In genomic region chr19:38496603-38497487, GRCh38 we compare ENCODE assay signal across 15 cellular contexts.
A peak's percentile ranks its signal among the peaks of the same experiment; 100 is the strongest.
DNase-seq lines count a peak whose midpoint lies in the region; ATAC-seq and TF ChIP-seq lines count a peak whose summit lies in the region.
"Had no signal": no experiment of that assay in that cellular context is flagged by ENCODE, and none has a peak within 500 bp of the region (broad histone marks: within the 10 kb centered on the region; RNA-seq: fewer than 3 reads in every experiment).

No MANE protein-coding gene starts in this region.

- no peaks in the 10 kb centered on the region for H3K36me3 Mint-ChIP-seq in central memory CD8-positive, alpha-beta T cell (ENCODE audit: insufficient read depth)
- H3K36me3 Mint-ChIP-seq: IgD-negative memory B cell had no signal

- H3K9me3 Mint-ChIP-seq in central memory CD8-positive, alpha-beta T cell = no peaks in the 10 kb centered on the region

- peaks cover 37% of the 10 kb centered on the region for H3K27me3 ChIP-seq in left ventricle myocardium inferior (ENCODE audit: low read depth)
- H3K27me3 ChIP-seq in MG63 = peaks cover 17% of the 10 kb centered on the region; the same call in 1 of the 2 replicates
- no peaks in the 10 kb centered on the region for H3K27me3 ChIP-seq in testis
- H3K27me3 ChIP-seq: SJCRH30 had no signal

- no peaks in the 10 kb centered on the region for H3K4me1 ChIP-seq in left ventricle myocardium inferior
- peaks cover 16% of the 10 kb centered on the region for H3K4me1 ChIP-seq in testis
- H3K4me1 ChIP-seq: Caco-2, SJCRH30 had no signal

- WGBS in testis, 2 donors = 21 to 32% methylated on average over 14 to 30 of the region's 30 CpGs

- TF ChIP-seq POLR2A in testis (IDR thresholded peaks at IDR 0.05) = no peak

- peaks cover 10% of the 10 kb centered on the region for H3K27me3 Mint-ChIP-seq in central memory CD8-positive, alpha-beta T cell

- peak overlapping the region; percentile 30 for H3K27ac Mint-ChIP-seq in central memory CD8-positive, alpha-beta T cell (ENCODE audit: low read depth)

- no peak overlapping the region for H3K4me3 Mint-ChIP-seq in central memory CD8-positive, alpha-beta T cell

- TF ChIP-seq CTCF in left ventricle myocardium inferior (IDR thresholded peaks at IDR 0.05; ENCODE audit: borderline replicate concordance) = no peak
- TF ChIP-seq CTCF in testis (IDR thresholded peaks at IDR 0.05) = no peak

- DNase-seq in left cardiac atrium (no peak), left ventricle myocardium inferior (no peak), MG63 (peak; percentile 63), testis (peak; percentile 88)
- DNase-seq in central memory CD8-positive, alpha-beta T cell (ENCODE audit: low spot score in 2 of 2) = no peak
- DNase-seq in activated CD4-positive, CD25-positive, alpha-beta regulatory T cell treated with anti-CD3 and anti-CD28 coated beads, Interleukin-2, amount 50 U/mL, for 72 hours = no peak
- DNase-seq: Caco-2, DMS53, NCI-H1417, NCI-H187 treated with DMSO at 0.1 percent for 48 hours, NCI-H526 treated with DMSO at 0.1 percent for 48 hours, SJCRH30 had no signal

- intact Hi-C loops in left cardiac atrium (cut with DNase I) = no loop called here
- intact Hi-C loops in left ventricle myocardium inferior (cut with micrococcal nuclease) = no loop called here
- intact Hi-C loops in testis (cut with DNase I; ENCODE audit: low total_unique reads) = no loop called here

- H3K36me3 ChIP-seq in left ventricle myocardium inferior (no peaks in the 10 kb centered on the region), MG63 (no peaks in the 10 kb centered on the region), testis (ENCODE audit: low read depth, missing control alignments) (no peaks in the 10 kb centered on the region)

- H3K4me3 ChIP-seq in left ventricle myocardium inferior (no peak overlapping the region), MG63 (peak overlapping the region; percentile 28), testis (peak overlapping the region; percentile 14 to 24)
- H3K4me3 ChIP-seq: SJCRH30 had no signal

- peak; percentile 58 to 70 for ATAC-seq in left cardiac atrium
- no peak for ATAC-seq in central memory CD8-positive, alpha-beta T cell (replicated peaks; ENCODE audit: extremely low read depth, poor library complexity, severe bottlenecking)
- ATAC-seq in HG03045 (IDR thresholded peaks at IDR 0.05; ENCODE audit: unreplicated experiment) = no peak

- H3K27ac ChIP-seq in left ventricle myocardium inferior (replicated peaks) (no peak overlapping the region), testis (peak overlapping the region; percentile 53 to 66)
- H3K27ac ChIP-seq: RWPE1, SJCRH30 had no signal

- peaks cover 5% of the 10 kb centered on the region for H3K4me1 Mint-ChIP-seq in central memory CD8-positive, alpha-beta T cell

- H3K9me3 ChIP-seq in left ventricle myocardium inferior (replicated peaks) (peaks cover 1% of the 10 kb centered on the region), MG63 (no peaks in the 10 kb centered on the region), testis (no peaks in the 10 kb centered on the region)
- H3K9me3 ChIP-seq: Caco-2, SJCRH30 had no signal

Comparison
In these comparisons a context has a peak if more than half of its experiments do, and no peak if none do; other contexts are left out.
1. ATAC-seq: peak in left cardiac atrium (2 of 2); none in central memory CD8-positive, alpha-beta T cell (single experiment) and HG03045 (single experiment).
2. DNase-seq: peak in MG63 (single experiment) and testis (single experiment); none in left cardiac atrium (single experiment), left ventricle myocardium inferior (single experiment), central memory CD8-positive, alpha-beta T cell (0 of 2) and activated CD4-positive, CD25-positive, alpha-beta regulatory T cell treated with anti-CD3 and anti-CD28 coated beads, Interleukin-2, amount 50 U/mL, for 72 hours (single experiment).